ENCODE assay signal across 10 cellular contexts in genomic region chr14:104693482-104694431, GRCh38. TPM values are rescaled to one million over a fixed set of nuclear protein-coding genes. Genes with fewer than 3 reads are reported as not detected.
DNase-seq lines count a peak whose midpoint lies in the region; ATAC-seq and TF ChIP-seq lines count a peak whose summit lies in the region.
"Had no signal": no experiment of that assay in that cellular context is flagged by ENCODE, and none has a peak within 500 bp of the region (broad histone marks: within the 10 kb centered on the region; RNA-seq: fewer than 3 reads in every experiment).

No MANE protein-coding gene starts in this region.

- DNase-seq in T-helper 2 cell treated with Interferon-gamma antibody and Interleukin-4, amounts not matched to agents 5 μg/mL and 100 μg/mL, for 36 hours (ENCODE audit: low spot score), result no peak
- DNase-seq in T-helper 2 cell (no peak), WTC11 (ENCODE audit: low spot score) (no peak), right cardiac atrium (peak; percentile 33 to 63 (median 48)), spleen (no peak), AML-193 (lab: John Stamatoyannopoulos, UW) (no peak), occipital lobe (lab: John Stamatoyannopoulos, UW) (no peak)
- no peak for DNase-seq in stimulated activated CD4-positive, alpha-beta T cell treated with anti-CD3 and anti-CD28 coated beads, Interleukin-15, amount 100 ng/mL, for 24 hours

- peaks cover 27% of the 10 kb centered on the region for H3K36me3 Mint-ChIP-seq in T-helper 2 cell treated with Interferon-gamma antibody and Interleukin-4, amounts not matched to agents 5 μg/mL and 100 μg/mL, for 36 hours (ENCODE audit: low read depth)
- H3K36me3 Mint-ChIP-seq in WTC11, result peaks cover 5% of the 10 kb centered on the region; the same call in 1 of the 2 replicates

- H3K36me3 ChIP-seq in spleen, result peaks cover 0 to 48% (median 6%) of the 10 kb centered on the region in 6 donors
- H3K36me3 ChIP-seq: neutrophil, thoracic aorta had no signal

- H3K4me1 ChIP-seq in right cardiac atrium (ENCODE audit: control insufficient read depth, insufficient read depth, low read length) (peaks cover 18% of the 10 kb centered on the region), spleen (peaks cover 64 to 100% (median 88%) of the 10 kb centered on the region in 6 donors)

- H3K4me1 Mint-ChIP-seq in T-helper 2 cell treated with Interferon-gamma antibody and Interleukin-4, amounts not matched to agents 5 μg/mL and 100 μg/mL, for 36 hours (ENCODE audit: low read depth), result peaks cover 37% of the 10 kb centered on the region
- H3K4me1 Mint-ChIP-seq in WTC11, result peaks cover 29% of the 10 kb centered on the region

- ATAC-seq in WTC11, result no peak
- no peak for ATAC-seq in right cardiac atrium

- intact Hi-C loops in right cardiac atrium (cut with DNase I) (no loop called here), spleen (cut with DNase I; ENCODE audit: low total_unique reads) (no loop called here)

- no peak for TF ChIP-seq POLR2A in spleen (IDR thresholded peaks at IDR 0.05)

- H3K4me3 ChIP-seq in right cardiac atrium (ENCODE audit: low read length), result no peak overlapping the region
- H3K4me3 ChIP-seq in spleen, result no peak overlapping the region
- H3K4me3 ChIP-seq: thoracic aorta had no signal

- H3K27me3 Mint-ChIP-seq in T-helper 2 cell treated with Interferon-gamma antibody and Interleukin-4, amounts not matched to agents 5 μg/mL and 100 μg/mL, for 36 hours (ENCODE audit: low read depth), result no peaks in the 10 kb centered on the region
- H3K27me3 Mint-ChIP-seq in WTC11 (ENCODE audit: low read depth), result no peaks in the 10 kb centered on the region

- peak overlapping the region; percentile 90 for H3K27ac Mint-ChIP-seq in T-helper 2 cell treated with Interferon-gamma antibody and Interleukin-4, amounts not matched to agents 5 μg/mL and 100 μg/mL, for 36 hours
- peak overlapping the region; percentile 49; the same call in 1 of the 2 replicates for H3K27ac Mint-ChIP-seq in WTC11

- H3K9me3 ChIP-seq in right cardiac atrium (ENCODE audit: control insufficient read depth, low read length), result no peaks in the 10 kb centered on the region
- no peaks in the 10 kb centered on the region for H3K9me3 ChIP-seq in spleen
- H3K9me3 ChIP-seq: neutrophil, thoracic aorta had no signal

- CTCF ChIA-PET in WTC11 (lab: Charles Lee), result interaction anchor here (1.2 to 2.3 kb wide), 5 partner anchors 12 to 28 kb away, joined by 3 to 16 read pairs (median 4); no protein-coding TSS in a partner anchor

- POLR2A ChIA-PET in WTC11 (lab: Charles Lee), result no interaction called here

- no peaks in the 10 kb centered on the region for H3K27me3 ChIP-seq in right cardiac atrium (ENCODE audit: control insufficient read depth, insufficient read depth)
- H3K27me3 ChIP-seq in spleen (replicated peaks in 1 of 7), result peaks cover 0 to 14% (median 0%) of the 10 kb centered on the region in 7 donors

- 81% methylated on average over 26 of the region's 26 CpGs for WGBS in right cardiac atrium
- WGBS in spleen, 5 donors, result 82 to 92% (median 86%) methylated on average over 10 to 26 of the region's 26 CpGs

- peak overlapping the region; percentile 70 for H3K4me3 Mint-ChIP-seq in T-helper 2 cell treated with Interferon-gamma antibody and Interleukin-4, amounts not matched to agents 5 μg/mL and 100 μg/mL, for 36 hours
- no peak overlapping the region for H3K4me3 Mint-ChIP-seq in WTC11

- H3K27ac ChIP-seq in right cardiac atrium (ENCODE audit: low read length), result no peak overlapping the region
- peak overlapping the region in 6 of 8 donors; percentile 19 to 90 (median 83) for H3K27ac ChIP-seq in spleen
- H3K27ac ChIP-seq: neutrophil had no signal

- no peaks in the 10 kb centered on the region for H3K9me3 Mint-ChIP-seq in T-helper 2 cell treated with Interferon-gamma antibody and Interleukin-4, amounts not matched to agents 5 μg/mL and 100 μg/mL, for 36 hours
- no peaks in the 10 kb centered on the region for H3K9me3 Mint-ChIP-seq in WTC11

- no peak for TF ChIP-seq CTCF in WTC11 (IDR thresholded peaks at IDR 0.05)
- TF ChIP-seq CTCF in spleen (IDR thresholded peaks at IDR 0.05 in 8 of 11, conservative IDR thresholded peaks at IDR 0.05 in 3 of 11), result no peak

TF ChIP-seq in WTC11, 78 proteins besides CTCF, POLR2A, EP300 and RAD21:
- TF ChIP-seq CREB1 (CRISPR knock-in tag; IDR thresholded peaks at IDR 0.05), result no peak
- no peak for TF ChIP-seq ATF2 (CRISPR knock-in tag; IDR thresholded peaks at IDR 0.05; ENCODE audit: borderline replicate concordance, low read depth)
- no peak for TF ChIP-seq ELF4 (CRISPR knock-in tag; IDR thresholded peaks at IDR 0.05; ENCODE audit: low read depth)
- TF ChIP-seq ZNF263 (CRISPR knock-in tag; IDR thresholded peaks at IDR 0.05; ENCODE audit: low read depth), result no peak
- TF ChIP-seq ETV6 (CRISPR knock-in tag; IDR thresholded peaks at IDR 0.05), result no peak
- no peak for TF ChIP-seq RORB (CRISPR knock-in tag; IDR thresholded peaks at IDR 0.05)
- TF ChIP-seq NFATC4 (CRISPR knock-in tag; IDR thresholded peaks at IDR 0.05), result no peak
- TF ChIP-seq ATF3 (CRISPR knock-in tag; conservative IDR thresholded peaks at IDR 0.05), result no peak
- TF ChIP-seq ESRRA (CRISPR knock-in tag; IDR thresholded peaks at IDR 0.05; ENCODE audit: borderline replicate concordance), result no peak
- TF ChIP-seq ZNF425 (CRISPR knock-in tag; conservative IDR thresholded peaks at IDR 0.05), result no peak
- TF ChIP-seq ZNF671 (CRISPR knock-in tag; IDR thresholded peaks at IDR 0.05), result no peak
- TF ChIP-seq ATF1 (CRISPR knock-in tag; IDR thresholded peaks at IDR 0.05), result no peak
- no peak for TF ChIP-seq RELA (CRISPR knock-in tag; IDR thresholded peaks at IDR 0.05; ENCODE audit: borderline replicate concordance)
- no peak for TF ChIP-seq ZSCAN18 (CRISPR knock-in tag; IDR thresholded peaks at IDR 0.05)
- no peak for TF ChIP-seq EMX1 (CRISPR knock-in tag; IDR thresholded peaks at IDR 0.05)
- no peak for TF ChIP-seq TP53 (CRISPR knock-in tag; IDR thresholded peaks at IDR 0.05)

RNA-seq across cellular contexts. Expression of gene INF2, which starts 4.3 kb away (rescaled TPM):
- total RNA-seq in WTC11 (2021) (69.0 to 82.4 TPM (median 72.4 TPM) in 3 replicates), right cardiac atrium (10 to 100 TPM; 36.2 to 46.4 (median 42.3) TPM), spleen (100 to 1,000 TPM in 3 of 7 donors, 10 to 100 TPM in 4; 66.9 to 110 (median 96.4) TPM), occipital lobe (8.4 TPM)
- polyA plus RNA-seq in right cardiac atrium (36.6 TPM), spleen (100 to 1,000 TPM in 2 of 3 donors, 10 to 100 TPM in 1; 56.6 to 120 (median 102) TPM)

RNA-seq across cellular contexts. Expression of gene ADSS1, which starts 30.3 kb away (rescaled TPM):
- total RNA-seq in WTC11 (2021) (10.0 to 13.3 TPM (median 12.0 TPM) in 3 replicates), right cardiac atrium (100 to 1,000 TPM; 156 to 212 (median 188) TPM), spleen (10 to 100 TPM in 1 of 7 donors, 1 to 10 TPM in 6; 2.7 to 11.7 (median 8.3) TPM), occipital lobe (4.8 TPM)
- polyA plus RNA-seq in right cardiac atrium (217 TPM), spleen (1 to 10 TPM; 3.0 to 3.7 (median 3.2) TPM)

RNA-seq across cellular contexts. Expression of gene SIVA1, which starts 59.2 kb away (rescaled TPM):
- 113 to 128 TPM (median 124 TPM) in 3 replicates for total RNA-seq in WTC11 (2021)
- 10 to 100 TPM; 74.6 to 88.5 (median 85.1) TPM for total RNA-seq in right cardiac atrium
- 201 TPM for polyA plus RNA-seq in right cardiac atrium
- total RNA-seq in spleen, result 100 to 1,000 TPM in 3 of 7 donors, 10 to 100 TPM in 4; 56.7 to 198 (median 76.4) TPM
- 100 to 1,000 TPM; 119 to 226 (median 184) TPM for polyA plus RNA-seq in spleen
- 21.2 TPM for total RNA-seq in occipital lobe

Comparison
In these comparisons a context has a peak if more than half of its experiments do, and no peak if none do; other contexts are left out.
1. DNase-seq: peak in right cardiac atrium (3 of 3); none in T-helper 2 cell treated with Interferon-gamma antibody and Interleukin-4, amounts not matched to agents 5 μg/mL and 100 μg/mL, for 36 hours (single experiment), T-helper 2 cell (0 of 5), WTC11 (single experiment), spleen (single experiment), AML-193 (0 of 2), occipital lobe (single experiment) and stimulated activated CD4-positive, alpha-beta T cell treated with anti-CD3 and anti-CD28 coated beads, Interleukin-15, amount 100 ng/mL, for 24 hours (single experiment).
2. RNA of gene ADSS1, which starts 30.3 kb away (total RNA-seq): 156 to 212 TPM in right cardiac atrium; 10.0 to 13.3 TPM in WTC11, 2.7 to 11.7 TPM in spleen and 4.8 TPM in occipital lobe (single experiment); every median in the first group is over 10 times any median in the second.